Comparison of ENCODE assay signal across 9 cellular contexts in the genomic region with DNA sequence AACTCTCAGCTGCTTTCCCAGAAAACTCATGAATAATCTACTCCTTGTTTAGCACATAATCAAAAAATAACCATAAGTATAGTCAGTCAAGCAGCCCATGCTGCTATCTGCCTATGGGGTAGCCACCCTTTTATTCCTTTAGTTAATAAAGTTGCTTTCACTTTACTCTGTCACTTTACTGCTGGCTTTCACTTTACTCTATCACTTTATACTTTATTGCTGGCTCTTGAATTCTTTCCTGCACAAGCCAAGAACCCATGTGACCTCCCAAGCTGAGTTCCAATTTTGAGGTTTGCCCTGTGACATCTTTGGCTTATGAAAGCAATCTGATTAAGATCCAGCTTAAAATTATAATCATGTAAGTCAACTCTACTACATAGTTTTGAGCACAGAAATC.
A peak's percentile ranks its signal among the peaks of the same experiment; 100 is the strongest.
DNase-seq lines count a peak whose midpoint lies in the region; ATAC-seq, FAIRE-seq and TF ChIP-seq lines count a peak whose summit lies in the region.
"Had no signal": no experiment of that assay in that cellular context is flagged by ENCODE, and none has a peak within 500 bp of the region (broad histone marks: within the 10 kb centered on the region; RNA-seq: fewer than 3 reads in every experiment).

No MANE protein-coding gene starts in this region.

- H3K4me3 Mint-ChIP-seq in HFFc6 = peak overlapping the region; percentile 54
- peak overlapping the region; percentile 43 for H3K4me3 Mint-ChIP-seq in activated CD8-positive, alpha-beta T cell treated with anti-CD3 and anti-CD28 coated beads, Interleukin-2, amount 10 ng/mL, durations not matched to agents 7 days and 5 days

- H3K4me2 ChIP-seq in BLaER1 treated with 17β-estradiol and CSF1 and Interleukin-3, amounts not matched to agents 10 nM and 100 nM = peak overlapping the region; percentile 9 to 69 (median 41); a peak in 18 of 22 replicates

- peak overlapping the region in 4 of 11 experiments; percentile 28 to 56 (median 38); a peak in 7 of 22 replicates for H3K9ac ChIP-seq in BLaER1 treated with 17β-estradiol and CSF1 and Interleukin-3, amounts not matched to agents 10 nM and 100 nM
- H3K9ac ChIP-seq: parathyroid adenoma had no signal

- H3K4me1 Mint-ChIP-seq in HFFc6 (ENCODE audit: low read depth) = peaks cover 27% of the 10 kb centered on the region
- H3K4me1 Mint-ChIP-seq in activated CD8-positive, alpha-beta T cell treated with anti-CD3 and anti-CD28 coated beads, Interleukin-2, amount 10 ng/mL, durations not matched to agents 7 days and 5 days (ENCODE audit: low read depth) = peaks cover 38% of the 10 kb centered on the region

- H3K4me3 ChIP-seq in BLaER1 treated with 17β-estradiol and CSF1 and Interleukin-3, amounts not matched to agents 10 nM and 100 nM = no peak overlapping the region

- no peaks in the 10 kb centered on the region for H3K36me3 ChIP-seq in BLaER1 treated with 17β-estradiol and CSF1 and Interleukin-3, amounts not matched to agents 10 nM and 100 nM

- H3K4me1 ChIP-seq in BLaER1 treated with 17β-estradiol and CSF1 and Interleukin-3, amounts not matched to agents 10 nM and 100 nM = peaks cover 14 to 31% (median 26%) of the 10 kb centered on the region in 10 experiments

- POLR2A ChIA-PET in activated CD8-positive, alpha-beta T cell treated with anti-CD3 and anti-CD28 coated beads, Interleukin-2, amount 10 ng/mL, durations not matched to agents 7 days and 5 days (lab: Charles Lee) = no interaction called here

- no peaks in the 10 kb centered on the region for H3K27me3 ChIP-seq in BLaER1 treated with 17β-estradiol and CSF1 and Interleukin-3, amounts not matched to agents 10 nM and 100 nM

- H3K27ac Mint-ChIP-seq in HFFc6 = 0 out of 2 replicates have a peak overlapping the region, but pooled peaks have one; percentile 19
- peak overlapping the region; percentile 53 for H3K27ac Mint-ChIP-seq in activated CD8-positive, alpha-beta T cell treated with anti-CD3 and anti-CD28 coated beads, Interleukin-2, amount 10 ng/mL, durations not matched to agents 7 days and 5 days

- CTCF ChIA-PET in activated CD8-positive, alpha-beta T cell treated with anti-CD3 and anti-CD28 coated beads, Interleukin-2, amount 10 ng/mL, durations not matched to agents 7 days and 5 days (lab: Charles Lee) = no interaction called here

- DNase-seq in HFFc6 = peak; percentile 65
- DNase-seq in activated CD8-positive, alpha-beta T cell treated with anti-CD3 and anti-CD28 coated beads, Interleukin-2, amount 10 ng/mL, durations not matched to agents 7 days and 5 days = no peak
- peak; percentile 58 for DNase-seq in left lobe of liver (ENCODE audit: low spot score)
- no peak for DNase-seq in NCI-H1436 treated with DMSO at 0.1 percent for 48 hours (lab: John Stamatoyannopoulos, UW)
- no peak for DNase-seq in NCI-H1694 (lab: John Stamatoyannopoulos, UW)
- DNase-seq in NCI-H2081 (lab: John Stamatoyannopoulos, UW) = no peak
- no peak for DNase-seq in HTR-8/SVneo (ENCODE audit: insufficient read length, low spot score)

- peaks cover 6% of the 10 kb centered on the region; the same call in 1 of the 2 replicates for H3K9me3 Mint-ChIP-seq in HFFc6
- no peaks in the 10 kb centered on the region for H3K9me3 Mint-ChIP-seq in activated CD8-positive, alpha-beta T cell treated with anti-CD3 and anti-CD28 coated beads, Interleukin-2, amount 10 ng/mL, durations not matched to agents 7 days and 5 days (ENCODE audit: insufficient read depth)

- peak overlapping the region in 9 of 11 experiments; percentile 12 to 80 (median 70); a peak in 17 of 22 replicates for H3K27ac ChIP-seq in BLaER1 treated with 17β-estradiol and CSF1 and Interleukin-3, amounts not matched to agents 10 nM and 100 nM

- H3K9me3 ChIP-seq in BLaER1 treated with 17β-estradiol and CSF1 and Interleukin-3, amounts not matched to agents 10 nM and 100 nM (replicated peaks in 1 of 11) = peaks cover 0 to 8% (median 0%) of the 10 kb centered on the region in 11 experiments; a peak in 7 of 22 replicates

- H3K36me3 Mint-ChIP-seq in HFFc6 (ENCODE audit: low read depth) = no peaks in the 10 kb centered on the region; the same call in 1 of the 2 replicates
- no peaks in the 10 kb centered on the region for H3K36me3 Mint-ChIP-seq in activated CD8-positive, alpha-beta T cell treated with anti-CD3 and anti-CD28 coated beads, Interleukin-2, amount 10 ng/mL, durations not matched to agents 7 days and 5 days (ENCODE audit: low read depth)

- H3K27me3 Mint-ChIP-seq in HFFc6 (ENCODE audit: insufficient read depth) = peaks cover 3% of the 10 kb centered on the region; the same call in 1 of the 2 replicates
- peaks cover 7% of the 10 kb centered on the region for H3K27me3 Mint-ChIP-seq in activated CD8-positive, alpha-beta T cell treated with anti-CD3 and anti-CD28 coated beads, Interleukin-2, amount 10 ng/mL, durations not matched to agents 7 days and 5 days (ENCODE audit: low read depth)

- no peak for FAIRE-seq in HTR-8/SVneo (lab: Jason Lieb, UNC)

- no peak for TF ChIP-seq CTCF in HFFc6 (IDR thresholded peaks at IDR 0.05)

- ATAC-seq in activated CD8-positive, alpha-beta T cell treated with anti-CD3 and anti-CD28 coated beads, Interleukin-2, amount 10 ng/mL, durations not matched to agents 7 days and 5 days = peak; percentile 82
- peak; percentile 98 for ATAC-seq in left lobe of liver

- H4K20me1 ChIP-seq in BLaER1 treated with 17β-estradiol and CSF1 and Interleukin-3, amounts not matched to agents 10 nM and 100 nM = no peaks in the 10 kb centered on the region

Comparison
In these comparisons a context has a peak if more than half of its experiments do, and no peak if none do; other contexts are left out.
1. DNase-seq: peak in HFFc6 (single experiment) and left lobe of liver (single experiment); none in activated CD8-positive, alpha-beta T cell treated with anti-CD3 and anti-CD28 coated beads, Interleukin-2, amount 10 ng/mL, durations not matched to agents 7 days and 5 days (single experiment), NCI-H1436 treated with DMSO at 0.1 percent for 48 hours (single experiment), NCI-H1694 (single experiment), NCI-H2081 (0 of 2) and HTR-8/SVneo (single experiment).